7 cellular contexts compared by ENCODE assay signal in the genomic region with DNA sequence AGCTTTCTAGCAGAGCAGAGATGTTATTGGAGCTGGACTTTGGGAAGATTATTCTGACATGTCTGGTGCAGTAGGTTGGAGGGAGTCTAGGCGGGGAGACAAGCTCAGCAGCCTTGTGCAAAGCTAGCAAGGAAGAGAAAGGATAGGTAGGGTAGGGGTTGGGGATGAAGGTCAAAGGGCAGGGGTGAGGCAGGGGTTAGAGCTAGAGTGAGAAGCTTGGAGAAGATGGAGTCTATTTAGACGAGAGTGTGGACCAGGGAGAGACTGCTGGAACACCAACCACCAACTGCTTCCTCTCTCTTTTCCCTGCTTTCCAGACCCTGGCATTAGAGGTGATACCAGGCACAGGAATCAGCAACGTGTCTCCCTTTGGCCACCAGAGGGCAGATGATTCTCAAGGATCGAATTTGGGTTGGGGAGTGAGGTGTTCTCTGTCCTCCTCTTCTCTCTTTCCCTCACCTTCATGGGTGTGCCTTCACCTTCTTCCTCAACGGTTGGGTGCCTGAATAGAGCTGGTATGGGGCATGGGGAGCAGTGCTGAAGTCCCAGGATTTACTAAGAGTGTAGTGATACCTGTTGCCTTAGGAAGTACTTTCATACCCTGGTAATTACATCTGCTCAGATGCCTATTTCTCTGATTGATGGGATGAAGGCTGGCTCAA. TPM values are rescaled to one million over a fixed set of nuclear protein-coding genes. Genes with fewer than 3 reads are reported as not detected.
DNase-seq lines count a peak whose midpoint lies in the region; ATAC-seq and TF ChIP-seq lines count a peak whose summit lies in the region.

No MANE protein-coding gene starts in this region.

- H3K36me3 Mint-ChIP-seq in brain: no peaks in the 10 kb centered on the region

- intact Hi-C loops in spleen (cut with DNase I; ENCODE audit: low total_unique reads): loop anchor here (2.0 to 5.0 kb wide), 2 partner anchors 104 to 310 kb away; no protein-coding TSS in a partner anchor

- peak overlapping the region in 1 of 8 donors; percentile 89 for H3K4me3 ChIP-seq in spleen

- peak overlapping the region; percentile 37 to 93 (median 86) for H3K27ac Mint-ChIP-seq in brain

- H3K27me3 Mint-ChIP-seq in brain: peaks cover 13% of the 10 kb centered on the region

- no peaks in the 10 kb centered on the region for H3K27me3 ChIP-seq in spleen (replicated peaks in 1 of 7)

- peak; percentile 79 for TF ChIP-seq CTCF in GM13976 (IDR thresholded peaks at IDR 0.05; ENCODE audit: borderline replicate concordance, control extremely low read depth, extremely low read depth, insufficient read depth, missing control alignments)
- peak; percentile 89 for TF ChIP-seq CTCF in brain (conservative IDR thresholded peaks at IDR 0.05)
- TF ChIP-seq CTCF in spleen (IDR thresholded peaks at IDR 0.05 in 8 of 11, conservative IDR thresholded peaks at IDR 0.05 in 3 of 11): peak; percentile 81 to 97 (median 93)

- H3K4me1 ChIP-seq in spleen: peaks cover 27 to 52% (median 38%) of the 10 kb centered on the region in 6 donors

- in situ Hi-C loops in GM13976 (cut with MboI; ENCODE audit: low sequenced_read_pairs, unreplicated experiment): loop anchor here (10.0 kb wide), 1 partner anchor 108 kb away; no protein-coding TSS in a partner anchor

- TF ChIP-seq POLR2A in spleen (IDR thresholded peaks at IDR 0.05): no peak

- H3K27ac ChIP-seq in spleen: peak overlapping the region; percentile 85 to 99 (median 96)

- H3K4me1 Mint-ChIP-seq in brain: peaks cover 43% of the 10 kb centered on the region

- no peak for ATAC-seq in GM18498 (IDR thresholded peaks at IDR 0.05; ENCODE audit: unreplicated experiment)

- peak overlapping the region; percentile 38 to 88 (median 67) for H3K4me3 Mint-ChIP-seq in brain

- DNase-seq in GM13976 (ENCODE audit: low spot score) (peak; percentile 79), NCI-H2107 treated with DMSO at 0.1 percent for 48 hours (lab: John Stamatoyannopoulos, UW; ENCODE audit: unreplicated experiment) (peak; percentile 86), UCSD-AML1 (lab: John Stamatoyannopoulos, UW; ENCODE audit: unreplicated experiment) (peak; percentile 53), iPS DF 19.7 (ENCODE audit: low read depth, low spot score) (peak; percentile 60), spleen (peak; percentile 81)

- no peaks in the 10 kb centered on the region for H3K9me3 Mint-ChIP-seq in brain

- peaks cover 0 to 12% (median 4%) of the 10 kb centered on the region in 6 donors for H3K36me3 ChIP-seq in spleen

- H3K9me3 ChIP-seq in spleen: no peaks in the 10 kb centered on the region

- 8 to 16% (median 10%) methylated on average over 5 of the region's 5 CpGs for WGBS in spleen, 5 donors

RNA-seq across cellular contexts. Expression of gene MARK2, which starts 1.8 kb away (rescaled TPM):
- polyA plus RNA-seq in brain (ENCODE audit: insufficient read depth, low read depth, low replicate concordance) (46.6 TPM), spleen (10 to 100 TPM in 1 of 3 donors, 1 to 10 TPM in 2; 6.9 to 23.3 (median 7.0) TPM)
- 10 to 100 TPM; 41.2 to 67.3 (median 48.6) TPM for total RNA-seq in spleen

RNA-seq across cellular contexts. Expression of gene SPINDOC, which starts 23.9 kb away (rescaled TPM):
- polyA plus RNA-seq in brain (ENCODE audit: insufficient read depth, low read depth, low replicate concordance): 43.6 TPM
- 10 to 100 TPM in 6 of 7 donors, 1 to 10 TPM in 1; 10.0 to 16.8 (median 13.8) TPM for total RNA-seq in spleen
- polyA plus RNA-seq in spleen: 10 to 100 TPM in 1 of 3 donors, 1 to 10 TPM in 2; 5.1 to 12.9 (median 6.9) TPM
